Comparison of ENCODE assay signal across 20 cellular contexts in genomic region chr2:239138610-239139009, GRCh38.
"Had no signal": no experiment of that assay in that cellular context is flagged by ENCODE, and none has a peak within 500 bp of the region (broad histone marks: within the 10 kb centered on the region; RNA-seq: fewer than 3 reads in every experiment).

No MANE protein-coding gene starts in this region.

- H3K9me3 ChIP-seq: body of pancreas, pancreas had no signal

- H3K4me3 ChIP-seq: body of pancreas, pancreas, smooth muscle cell had no signal

- DNase-seq: activated B cell treated with CpG ODN at 0.5 μM for 24 hours; activated CD4-positive, alpha-beta T cell treated with anti-CD3 and anti-CD28 coated beads, Interleukin-2, amount 10 ng/mL, durations not matched to agents 24 days and 14 days; activated CD8-positive, alpha-beta memory T cell treated with anti-CD3 and anti-CD28 coated beads for 24 hours; activated naive CD4-positive, alpha-beta T cell treated with anti-CD3 and anti-CD28 coated beads, Interleukin-2, amount 50 U/mL, for 16 hours; activated T-cell treated with anti-CD3 and anti-CD28 coated beads for 4 hours; body of pancreas; dermis blood vessel endothelial cell; glutamatergic neuron; left colon; mammary epithelial cell; retina; trophoblast cell had no signal

- H3K27ac Mint-ChIP-seq: activated B cell treated with CpG ODN at 0.5 μM for 24 hours; activated CD4-positive, alpha-beta T cell treated with anti-CD3 and anti-CD28 coated beads, Interleukin-2, amount 10 ng/mL, durations not matched to agents 24 days and 14 days had no signal

- H3K4me1 Mint-ChIP-seq: activated B cell treated with CpG ODN at 0.5 μM for 24 hours; activated CD4-positive, alpha-beta T cell treated with anti-CD3 and anti-CD28 coated beads, Interleukin-2, amount 10 ng/mL, durations not matched to agents 24 days and 14 days; nephron had no signal

- H3K27me3 ChIP-seq: body of pancreas, pancreas had no signal

- H3K9me3 Mint-ChIP-seq: activated B cell treated with CpG ODN at 0.5 μM for 24 hours; activated CD4-positive, alpha-beta T cell treated with anti-CD3 and anti-CD28 coated beads, Interleukin-2, amount 10 ng/mL, durations not matched to agents 24 days and 14 days; central memory CD8-positive, alpha-beta T cell; nephron had no signal

- ATAC-seq: activated T-helper 17 cell treated with anti-CD3 and anti-CD28 coated beads, Interleukin-2, amount 50 U/mL, for 72 hours; body of pancreas; esophagus mucosa; left colon; pancreas; SK-N-SH treated with all-trans-retinoic acid at 6 μM for 48 hours had no signal

- H3K4me1 ChIP-seq: body of pancreas, pancreas had no signal

- H3K27ac ChIP-seq: body of pancreas, pancreas had no signal

- H3K27me3 Mint-ChIP-seq: activated B cell treated with CpG ODN at 0.5 μM for 24 hours; activated CD4-positive, alpha-beta T cell treated with anti-CD3 and anti-CD28 coated beads, Interleukin-2, amount 10 ng/mL, durations not matched to agents 24 days and 14 days; activated T-helper 17 cell treated with anti-CD3 and anti-CD28 coated beads, Interleukin-2, amount 50 U/mL, for 72 hours; central memory CD8-positive, alpha-beta T cell had no signal

- H3K4me3 Mint-ChIP-seq: activated B cell treated with CpG ODN at 0.5 μM for 24 hours; activated CD4-positive, alpha-beta T cell treated with anti-CD3 and anti-CD28 coated beads, Interleukin-2, amount 10 ng/mL, durations not matched to agents 24 days and 14 days; activated T-helper 17 cell treated with anti-CD3 and anti-CD28 coated beads, Interleukin-2, amount 50 U/mL, for 72 hours; nephron; stimulated activated effector memory CD8-positive, alpha-beta T cell treated with anti-CD3 and anti-CD28 coated beads, Interleukin-12 subunit alpha, Interleukin-12 subunit beta, amount 100 ng/mL, for 72 hours had no signal
